3 cellular contexts compared by ENCODE assay signal in genomic region chr3:32969088-32969389, GRCh38. TPM values are rescaled to one million over a fixed set of nuclear protein-coding genes. Genes with fewer than 3 reads are reported as not detected.
"Had no signal": no experiment of that assay in that cellular context is flagged by ENCODE, and none has a peak within 500 bp of the region (broad histone marks: within the 10 kb centered on the region; RNA-seq: fewer than 3 reads in every experiment).

No MANE protein-coding gene starts in this region.

RNA-seq across cellular contexts. Expression of gene CCR4, which starts 17.6 kb away (rescaled TPM):
- total RNA-seq: kidney epithelial cell, mesothelial cell of epicardium, occipital lobe had no signal
